8 cellular contexts compared by ENCODE assay signal in genomic region chr17:75059369-75060345, GRCh38. TPM values are rescaled to one million over a fixed set of nuclear protein-coding genes. Genes with fewer than 3 reads are reported as not detected.
A peak's percentile ranks its signal among the peaks of the same experiment; 100 is the strongest.
DNase-seq lines count a peak whose midpoint lies in the region; ATAC-seq, FAIRE-seq and TF ChIP-seq lines count a peak whose summit lies in the region.

No MANE protein-coding gene starts in this region.

- H3K4me3 ChIP-seq in BJ (ENCODE audit: low read depth, low read length), result no peak overlapping the region
- no peak overlapping the region for H3K4me3 ChIP-seq in IMR-90 (ENCODE audit: insufficient read depth, low read depth, low read length)
- H3K4me3 ChIP-seq in small intestine (ENCODE audit: low read depth in 1 of 2, low read length in 2 of 2), result no peak overlapping the region
- H3K4me3 ChIP-seq in coronary artery, result no peak overlapping the region

- H3K9ac ChIP-seq in IMR-90 (ENCODE audit: low read depth, low read length), result no peak overlapping the region

- no TSS peak for BruUV-seq in IMR-90 (replicated peaks; lab: Mats Ljungman, UMichigan)

- H3K4ac ChIP-seq in IMR-90 (ENCODE audit: low read depth, low read length), result no peak overlapping the region

- H2BK120ac ChIP-seq in IMR-90 (ENCODE audit: low read depth, low read length), result no peak overlapping the region

- no peak overlapping the region for H3K56ac ChIP-seq in IMR-90 (ENCODE audit: extremely low read depth, insufficient read depth, low read length)

- CTCF ChIA-PET in BJ (lab: Yijun Ruan, JAX) (interaction anchor here (0.5 to 4.7 kb wide), 34 partner anchors 9 to 344 kb away, joined by 3 to 35 read pairs (median 5); partner anchors contain the start of genes ATP5PD, KCTD2, MRPL58 and NT5C), IMR-90 (lab: Yijun Ruan, JAX) (interaction anchor here (0.6 to 2.3 kb wide), 25 partner anchors 11 to 820 kb away, joined by 3 to 13 read pairs (median 4); partner anchors contain the start of genes ARMC7 and NT5C)

- H4K91ac ChIP-seq in IMR-90 (ENCODE audit: insufficient read depth, low read depth, low read length), result no peak overlapping the region

- H3K14ac ChIP-seq in IMR-90 (replicated peaks; ENCODE audit: low read depth, low read length), result no peak overlapping the region

- TF ChIP-seq RAD21 in IMR-90 (IDR thresholded peaks at IDR 0.05; ENCODE audit: low read length), result peak; percentile 69

- peak overlapping the region; percentile 0 for H2AFZ ChIP-seq in IMR-90 (replicated peaks; ENCODE audit: low read length, poor library complexity)

- 87% methylated on average over 11 of the region's 25 CpGs; no CpG with 5 or more reads in 1 of the 2 experiments for WGBS in IMR-90 (ENCODE audit: extremely low coverage in 2 of 2, insufficient read length in 1 of 2), 2 experiments
- 60 to 74% (median 72%) methylated on average over 25 of the region's 25 CpGs for WGBS in small intestine, 3 donors

- no peaks in the 10 kb centered on the region for H3K9me1 ChIP-seq in IMR-90 (ENCODE audit: insufficient read depth, low read length)

- ATAC-seq in IMR-90 (ENCODE audit: low read depth) (peak; percentile 98), left ventricle myocardium superior (peak; percentile 85), GM19328 (IDR thresholded peaks at IDR 0.05; ENCODE audit: unreplicated experiment) (no peak), GM18858 (IDR thresholded peaks at IDR 0.05; ENCODE audit: unreplicated experiment) (no peak)

- intact Hi-C loops in IMR-90 (cut with micrococcal nuclease) (loop anchor here (5.0 to 10.0 kb wide), 2 partner anchors 53 to 145 kb away; partner anchors contain the start of gene NUP85), left ventricle myocardium superior (cut with micrococcal nuclease) (no loop called here)

- no peak overlapping the region for H3K4me2 ChIP-seq in IMR-90 (ENCODE audit: low read depth, low read length)

- no peak overlapping the region for H4K8ac ChIP-seq in IMR-90 (ENCODE audit: low read depth in 2 of 2, low read length in 2 of 2)

- H2BK20ac ChIP-seq in IMR-90 (ENCODE audit: low read depth, low read length), result no peak overlapping the region

- H2AK9ac ChIP-seq in IMR-90 (replicated peaks; ENCODE audit: low read depth, low read length, poor library complexity), result peak overlapping the region; percentile 38

- no peak overlapping the region for H2BK15ac ChIP-seq in IMR-90 (ENCODE audit: low read depth, low read length)

- H2BK5ac ChIP-seq in IMR-90 (ENCODE audit: low read depth, low read length, poor library complexity, severe bottlenecking), result no peak overlapping the region

- peaks cover 6% of the 10 kb centered on the region; the same call in 1 of the 2 replicates for H3K4me1 ChIP-seq in IMR-90 (ENCODE audit: control insufficient read depth, insufficient read depth, low read length)
- no peaks in the 10 kb centered on the region for H3K4me1 ChIP-seq in small intestine (ENCODE audit: control insufficient read depth in 2 of 2, insufficient read depth in 1 of 2, low read depth in 1 of 2, low read length in 1 of 2)

- in situ Hi-C loops in IMR-90 (cut with MboI; ENCODE audit: low sequenced_read_pairs), result loop anchor here (10.0 to 25.0 kb wide), 2 partner anchors 145 to 353 kb away; partner anchors contain the start of genes GRB2 and NUP85

- H3K23ac ChIP-seq in IMR-90 (ENCODE audit: low read depth, low read length), result no peak overlapping the region

- H3K27me3 ChIP-seq in BJ (ENCODE audit: control insufficient read depth, insufficient read depth, low read length) (no peaks in the 10 kb centered on the region), IMR-90 (ENCODE audit: control insufficient read depth, insufficient read depth, low read length) (no peaks in the 10 kb centered on the region), small intestine (ENCODE audit: control insufficient read depth in 2 of 2, insufficient read depth in 2 of 2, low read length in 2 of 2) (no peaks in the 10 kb centered on the region)

- H2AK5ac ChIP-seq in IMR-90 (ENCODE audit: low read depth, low read length), result no peak overlapping the region

- POLR2A ChIA-PET in BJ (lab: Charles Lee) (interaction anchor here (0.7 to 1.5 kb wide), 4 partner anchors 28 to 142 kb away, joined by 4 to 5 read pairs (median 5); partner anchors contain the start of gene SLC16A5), IMR-90 (lab: Charles Lee; ENCODE audit: unreplicated experiment) (no interaction called here)

- peaks cover 5 to 6% of the 10 kb centered on the region in 2 experiments for H3K79me1 ChIP-seq in IMR-90 (ENCODE audit: low read depth in 1 of 2, low read length in 2 of 2)

- H4K20me1 ChIP-seq in IMR-90 (ENCODE audit: insufficient read depth, low read length), result no peaks in the 10 kb centered on the region

- no peak overlapping the region for H4K5ac ChIP-seq in IMR-90 (ENCODE audit: low read depth, low read length)

- dilution Hi-C loops in IMR-90 (cut with HindIII; ENCODE audit: low sequenced_read_pairs, unreplicated experiment), result no loop called here

- H3K9me3 ChIP-seq in IMR-90 (ENCODE audit: control insufficient read depth, insufficient read depth, low read length), result no peaks in the 10 kb centered on the region
- H3K9me3 ChIP-seq in small intestine (ENCODE audit: control insufficient read depth, low read depth), result no peaks in the 10 kb centered on the region

- TF ChIP-seq POLR2A in IMR-90 (IDR thresholded peaks at IDR 0.05; ENCODE audit: low read depth, low read length), result no peak

- peak; percentile 60 for TF ChIP-seq CTCF in BJ (IDR thresholded peaks at IDR 0.05; ENCODE audit: insufficient read depth, low read depth, low read length)
- peak; percentile 77 for TF ChIP-seq CTCF in IMR-90 (conservative IDR thresholded peaks at IDR 0.05; ENCODE audit: low read depth, low read length)
- TF ChIP-seq CTCF in coronary artery (IDR thresholded peaks at IDR 0.05), result no peak

- no peak overlapping the region for H3K18ac ChIP-seq in IMR-90 (ENCODE audit: low read depth, low read length)

- DNase-seq in BJ (ENCODE audit: low read depth) (peak; percentile 65), IMR-90 (peak; percentile 81), amniotic epithelial cell (ENCODE audit: low read depth) (peak; percentile 82), left ventricle myocardium superior (no peak), small intestine (peak; percentile 41), coronary artery (ENCODE audit: low spot score) (no peak)

- no peak overlapping the region for H3K27ac ChIP-seq in IMR-90 (ENCODE audit: insufficient read depth, low read length)
- H3K27ac ChIP-seq in small intestine (ENCODE audit: low read depth in 1 of 2, low read length in 1 of 2), result peak overlapping the region in 1 of 2 donors; percentile 32
- H3K27ac ChIP-seq in coronary artery, result peak overlapping the region in 1 of 2 donors; percentile 74

- peaks cover 23% of the 10 kb centered on the region for H3K36me3 ChIP-seq in BJ (ENCODE audit: control insufficient read depth, insufficient read depth, low read length)
- peaks cover 44% of the 10 kb centered on the region for H3K36me3 ChIP-seq in IMR-90 (ENCODE audit: control insufficient read depth, insufficient read depth, low read length)
- peaks cover 7 to 13% of the 10 kb centered on the region in 2 donors for H3K36me3 ChIP-seq in small intestine (ENCODE audit: control insufficient read depth in 2 of 2, insufficient read depth in 2 of 2, low read length in 2 of 2)

- FAIRE-seq in small intestine (lab: Jason Lieb, UNC), result no peak

TF ChIP-seq in IMR-90, 13 proteins besides CTCF, POLR2A, EP300 and RAD21 (continues in another document):
- TF ChIP-seq MXI1 (IDR thresholded peaks at IDR 0.05; ENCODE audit: borderline replicate concordance, low read depth, low read length) (peak; percentile 88; the same call in 1 of the 2 replicates), MAFK (IDR thresholded peaks at IDR 0.05; ENCODE audit: low read depth, low read length) (no peak), RCOR1 (IDR thresholded peaks at IDR 0.05; ENCODE audit: insufficient replicate concordance, low read length) (no peak), RFX5 (IDR thresholded peaks at IDR 0.05; ENCODE audit: low read depth, low read length) (no peak)

RNA-seq across cellular contexts. Expression of gene KCTD2, which starts 12.6 kb away (rescaled TPM):
- polyA plus RNA-seq in BJ (2011; rRNA removed) (23.5 and 28.0 TPM in 2 replicates), IMR-90 (2012; rRNA removed) (18.3 and 18.4 TPM in 2 replicates), small intestine (10 to 100 TPM; 12.3 to 18.0 (median 13.8) TPM)
- polyA minus RNA-seq in BJ (2011; rRNA and poly(A)+ RNA removed), result 11.1 and 17.3 TPM in 2 replicates
- total RNA-seq in IMR-90 (2012; rRNA removed) (9.1 and 9.4 TPM in 2 replicates), left ventricle myocardium superior (24.1 TPM)
- 10.8 and 16.4 TPM in 2 replicates for polyA plus RNA-seq in IMR-90 (2012; cell fraction: cytosol; rRNA removed)
- 9.9 and 12.6 TPM in 2 replicates for polyA plus RNA-seq in IMR-90 (2012; cell fraction: nucleus; rRNA removed; ENCODE audit: low replicate concordance)

RNA-seq across cellular contexts. Expression of gene ATP5PD, which starts 12.9 kb away (rescaled TPM):
- polyA plus RNA-seq in BJ (2011; rRNA removed) (160 and 304 TPM in 2 replicates), IMR-90 (2012; rRNA removed) (331 and 425 TPM in 2 replicates), small intestine (100 to 1,000 TPM; 494 to 919 (median 724) TPM)
- 71.0 and 110 TPM in 2 replicates for polyA minus RNA-seq in BJ (2011; rRNA and poly(A)+ RNA removed)
- total RNA-seq in IMR-90 (2012; rRNA removed) (365 and 373 TPM in 2 replicates), left ventricle myocardium superior (937 TPM)
- 109 and 263 TPM in 2 replicates for polyA plus RNA-seq in IMR-90 (2012; cell fraction: cytosol; rRNA removed)
- polyA plus RNA-seq in IMR-90 (2012; cell fraction: nucleus; rRNA removed; ENCODE audit: low replicate concordance), result 38.0 and 159 TPM in 2 replicates

RNA-seq across cellular contexts. Expression of gene SLC16A5, which starts 28.1 kb away (rescaled TPM):
- 8.7 and 18.3 TPM in 2 replicates for polyA plus RNA-seq in BJ (2011; rRNA removed)
- 12.5 and 12.8 TPM in 2 replicates for polyA minus RNA-seq in BJ (2011; rRNA and poly(A)+ RNA removed)
- total RNA-seq in IMR-90 (2012; rRNA removed), result 1.1 and 1.8 TPM in 2 replicates
- 5.9 and 7.1 TPM in 2 replicates for polyA plus RNA-seq in IMR-90 (2012; rRNA removed)
- 1.9 and 9.5 TPM in 2 replicates for polyA plus RNA-seq in IMR-90 (2012; cell fraction: cytosol; rRNA removed)
- polyA plus RNA-seq in IMR-90 (2012; cell fraction: nucleus; rRNA removed; ENCODE audit: low replicate concordance), result 19.4 and 39.3 TPM in 2 replicates
- total RNA-seq in left ventricle myocardium superior, result 7.2 TPM
- polyA plus RNA-seq in small intestine, result 10 to 100 TPM; 23.5 to 35.4 (median 32.2) TPM

RNA-seq across cellular contexts. Expression of gene MRPL58, which starts 47.2 kb away (rescaled TPM):
- 44.2 and 50.8 TPM in 2 replicates for polyA plus RNA-seq in BJ (2011; rRNA removed)
- 10.0 and 14.7 TPM in 2 replicates for polyA minus RNA-seq in BJ (2011; rRNA and poly(A)+ RNA removed)
- 42.5 and 53.9 TPM in 2 replicates for total RNA-seq in IMR-90 (2012; rRNA removed)
- polyA plus RNA-seq in IMR-90 (2012; rRNA removed), result 49.0 and 53.0 TPM in 2 replicates
- 72.6 and 78.2 TPM in 2 replicates for polyA plus RNA-seq in IMR-90 (2012; cell fraction: cytosol; rRNA removed)
- polyA plus RNA-seq in IMR-90 (2012; cell fraction: nucleus; rRNA removed; ENCODE audit: low replicate concordance), result 21.8 and 25.5 TPM in 2 replicates
- 51.5 TPM for total RNA-seq in left ventricle myocardium superior
- 10 to 100 TPM; 42.7 to 73.0 (median 48.8) TPM for polyA plus RNA-seq in small intestine

RNA-seq across cellular contexts. Expression of gene ARMC7, which starts 50.1 kb away (rescaled TPM):
- 5.7 and 6.9 TPM in 2 replicates for polyA plus RNA-seq in BJ (2011; rRNA removed)
- polyA minus RNA-seq in BJ (2011; rRNA and poly(A)+ RNA removed), result 7.5 and 7.8 TPM in 2 replicates
- total RNA-seq in IMR-90 (2012; rRNA removed), result 1.7 and 1.8 TPM in 2 replicates
- 6.9 and 7.3 TPM in 2 replicates for polyA plus RNA-seq in IMR-90 (2012; rRNA removed)
- polyA plus RNA-seq in IMR-90 (2012; cell fraction: cytosol; rRNA removed), result 7.1 and 7.3 TPM in 2 replicates
- polyA plus RNA-seq in IMR-90 (2012; cell fraction: nucleus; rRNA removed; ENCODE audit: low replicate concordance), result 4.8 and 7.7 TPM in 2 replicates
- 6.0 TPM for total RNA-seq in left ventricle myocardium superior
- 10 to 100 TPM; 14.2 to 24.8 (median 23.2) TPM for polyA plus RNA-seq in small intestine

Comparison
In these comparisons a context has a peak if more than half of its experiments do, and no peak if none do; other contexts are left out.
1. DNase-seq: peak in BJ (single experiment), IMR-90 (single experiment), amniotic epithelial cell (single experiment) and small intestine (single experiment); none in left ventricle myocardium superior (single experiment) and coronary artery (single experiment).
2. ATAC-seq: peak in IMR-90 (single experiment) and left ventricle myocardium superior (single experiment); none in GM19328 (single experiment) and GM18858 (single experiment).